Comparison of ENCODE assay signal across 8 cellular contexts in genomic region chr20:41232971-41233926, GRCh38.
DNase-seq lines count a peak whose midpoint lies in the region; ATAC-seq, FAIRE-seq and TF ChIP-seq lines count a peak whose summit lies in the region.

No MANE protein-coding gene starts in this region.

- no peak for FAIRE-seq in RCC 7860 (lab: Jason Lieb, UNC)

- H3K4me2 ChIP-seq in BLaER1 (peak overlapping the region; percentile 39; the same call in 1 of the 2 replicates), parathyroid adenoma (ENCODE audit: low read length) (peak overlapping the region; percentile 31)

- peaks cover 13% of the 10 kb centered on the region for H3K4me1 ChIP-seq in BLaER1
- H3K4me1 ChIP-seq in parathyroid adenoma, result peaks cover 15% of the 10 kb centered on the region

- H3K27ac ChIP-seq in BLaER1 (no peak overlapping the region), parathyroid adenoma (peak overlapping the region; percentile 21)

- H3K4me3 ChIP-seq in BLaER1 (no peak overlapping the region), parathyroid adenoma (ENCODE audit: low read depth, low read length) (no peak overlapping the region)

- no peak for ATAC-seq in HG02970 (IDR thresholded peaks at IDR 0.05; ENCODE audit: low FRiP score, unreplicated experiment)

- H2AFZ ChIP-seq in parathyroid adenoma, result peak overlapping the region; percentile 54

- peak; percentile 63 for DNase-seq in RCC 7860 (ENCODE audit: low spot score)
- peak; percentile 92 for DNase-seq in fibroblast of gingiva (ENCODE audit: low read depth)
- DNase-seq in NCI-H1417 treated with DMSO at 0.1 percent for 48 hours (lab: John Stamatoyannopoulos, UW), result no peak
- DNase-seq in NCI-H2107 (lab: John Stamatoyannopoulos, UW), result no peak
- no peak for DNase-seq in NCI-H748 (lab: John Stamatoyannopoulos, UW; ENCODE audit: unreplicated experiment)

- no peaks in the 10 kb centered on the region for H3K36me3 ChIP-seq in BLaER1
- H3K36me3 ChIP-seq in parathyroid adenoma (ENCODE audit: control insufficient read depth, insufficient read depth, low read length), result no peaks in the 10 kb centered on the region

- H4K20me1 ChIP-seq in BLaER1, result peaks cover 7% of the 10 kb centered on the region; the same call in 1 of the 2 replicates

- no peaks in the 10 kb centered on the region for H3K27me3 ChIP-seq in BLaER1
- H3K27me3 ChIP-seq in parathyroid adenoma (ENCODE audit: control insufficient read depth, insufficient read depth, low read length), result no peaks in the 10 kb centered on the region

- H3K9ac ChIP-seq in BLaER1 (no peak overlapping the region), parathyroid adenoma (no peak overlapping the region)

- TF ChIP-seq CTCF in parathyroid adenoma (IDR thresholded peaks at IDR 0.05), result no peak

- H3K9me3 ChIP-seq in BLaER1 (no peaks in the 10 kb centered on the region), parathyroid adenoma (ENCODE audit: control insufficient read depth, low read length) (no peaks in the 10 kb centered on the region)

- H3K79me2 ChIP-seq in parathyroid adenoma, result peaks cover 7% of the 10 kb centered on the region

Comparison
In these comparisons a context has a peak if more than half of its experiments do, and no peak if none do; other contexts are left out.
1. DNase-seq: peak in RCC 7860 (single experiment) and fibroblast of gingiva (single experiment); none in NCI-H1417 treated with DMSO at 0.1 percent for 48 hours (single experiment), NCI-H2107 (single experiment) and NCI-H748 (single experiment).